28 cellular contexts compared by ENCODE assay signal in the genomic region with DNA sequence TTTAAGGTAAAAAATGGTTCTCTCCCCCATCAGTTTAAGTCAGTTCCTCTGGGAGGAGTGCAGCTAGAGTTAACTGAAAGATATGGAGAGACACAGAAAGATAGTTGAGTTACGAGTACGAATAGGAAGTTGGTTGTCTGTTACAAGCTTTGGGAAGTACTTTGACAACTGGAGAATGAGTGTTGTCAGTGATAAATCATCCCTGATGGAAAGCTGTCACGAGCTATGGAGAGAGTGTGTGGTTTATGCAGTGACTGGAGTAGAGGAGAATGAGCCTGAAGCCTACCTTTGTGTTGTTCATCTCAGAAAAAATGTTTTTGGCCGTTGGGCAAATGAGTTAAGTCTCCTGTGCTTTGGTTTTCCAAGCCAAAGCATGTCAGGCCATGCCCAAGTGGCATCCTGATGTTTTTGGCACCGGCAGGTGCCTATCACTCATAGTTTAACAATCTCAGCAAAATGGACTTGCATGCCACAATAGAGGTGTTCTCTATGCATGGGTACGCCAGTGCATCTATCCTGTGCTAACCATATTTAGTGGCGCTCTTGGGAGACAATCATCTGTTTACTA.
DNase-seq lines count a peak whose midpoint lies in the region; ATAC-seq, FAIRE-seq and TF ChIP-seq lines count a peak whose summit lies in the region.
"Had no signal": no experiment of that assay in that cellular context is flagged by ENCODE, and none has a peak within 500 bp of the region (broad histone marks: within the 10 kb centered on the region; RNA-seq: fewer than 3 reads in every experiment).

No MANE protein-coding gene starts in this region.

- no peak for TF ChIP-seq POLR2A in H54 (IDR thresholded peaks at IDR 0.05; ENCODE audit: low read depth, low read length)

- H3K9ac ChIP-seq in mammary epithelial cell (ENCODE audit: insufficient read depth, low read length) (no peak overlapping the region), keratinocyte (ENCODE audit: control insufficient read depth, extremely low read depth, insufficient read depth, low read length) (no peak overlapping the region)

- ATAC-seq in HG02763 (IDR thresholded peaks at IDR 0.05; ENCODE audit: unreplicated experiment): no peak
- ATAC-seq: CD8-positive, alpha-beta T cell; GM12878; GM23338; Panc1 had no signal

- in situ Hi-C loops in mammary epithelial cell (cut with MboI; ENCODE audit: low sequenced_read_pairs in 2 of 2): loop anchor here in 1 of 2 donors (25.0 kb wide), 1 partner anchor 676 kb away; no protein-coding TSS in a partner anchor

- H3K27me3 ChIP-seq in mammary epithelial cell (ENCODE audit: insufficient read depth, low read length): no peaks in the 10 kb centered on the region
- no peaks in the 10 kb centered on the region for H3K27me3 ChIP-seq in keratinocyte (ENCODE audit: control insufficient read depth, extremely low read depth, insufficient read depth, low read length)

- H3K9me3 ChIP-seq in mammary epithelial cell (replicated peaks; ENCODE audit: insufficient read depth, low read length) (peaks cover 4% of the 10 kb centered on the region), keratinocyte (ENCODE audit: control insufficient read depth, low read depth, low read length) (peaks cover 3% of the 10 kb centered on the region)
- H3K9me3 ChIP-seq: HAP-1 had no signal

- H3K9me1 ChIP-seq in keratinocyte (ENCODE audit: control insufficient read depth, extremely low read depth, insufficient read depth, low read length): no peaks in the 10 kb centered on the region

- FAIRE-seq in H54 (lab: Jason Lieb, UNC) (peak; percentile 68), keratinocyte (lab: Jason Lieb, UNC) (peak; percentile 100)
- FAIRE-seq: GM12878 had no signal

- H3K79me2 ChIP-seq in mammary epithelial cell (ENCODE audit: insufficient read depth, low read length) (no peaks in the 10 kb centered on the region), keratinocyte (ENCODE audit: control insufficient read depth, insufficient read depth, low read length) (no peaks in the 10 kb centered on the region)

- TF ChIP-seq CTCF in mammary epithelial cell (conservative IDR thresholded peaks at IDR 0.05 in 1 of 2, IDR thresholded peaks at IDR 0.05 in 1 of 2; ENCODE audit: extremely low read depth in 1 of 2, insufficient read depth in 1 of 2, low read depth in 1 of 2, low read length in 2 of 2) (no peak), keratinocyte (optimal IDR thresholded peaks at IDR 0.05 in 1 of 3, IDR thresholded peaks at IDR 0.05 in 1 of 3, conservative IDR thresholded peaks at IDR 0.05 in 1 of 3; ENCODE audit: extremely low read depth in 1 of 3, insufficient read depth in 2 of 3, low read length in 3 of 3) (no peak)

- H3K36me3 ChIP-seq in mammary epithelial cell (ENCODE audit: insufficient read depth, low read length) (no peaks in the 10 kb centered on the region), keratinocyte (ENCODE audit: control insufficient read depth in 2 of 2, extremely low read depth in 1 of 2, insufficient read depth in 2 of 2, low read length in 2 of 2) (no peaks in the 10 kb centered on the region)
- H3K36me3 ChIP-seq: HAP-1 had no signal

- 2% methylated on average over 7 of the region's 7 CpGs for WGBS in mammary epithelial cell (ENCODE audit: low coverage, missing lambda C conversion rate)

- peak overlapping the region; percentile 24 for H2AFZ ChIP-seq in mammary epithelial cell (ENCODE audit: low read depth, low read length)
- no peak overlapping the region for H2AFZ ChIP-seq in keratinocyte (ENCODE audit: control insufficient read depth, low read length)
- H2AFZ ChIP-seq: GM23338 had no signal

- peak overlapping the region; percentile 65 for H3K27ac ChIP-seq in mammary epithelial cell (ENCODE audit: insufficient read depth, low read depth, low read length)
- peak overlapping the region; percentile 60 for H3K27ac ChIP-seq in keratinocyte (ENCODE audit: control insufficient read depth, insufficient read depth, low read length)
- H3K27ac ChIP-seq: SK-N-MC had no signal

- no TSS peak for BruUV-seq in mammary epithelial cell (replicated peaks; lab: Mats Ljungman, UMichigan)

- intact Hi-C loops in mammary epithelial cell (cut with micrococcal nuclease): loop anchor here (1.0 to 5.0 kb wide), 8 partner anchors 89 to 666 kb away; a partner anchor contains a TSS

- H3K4me1 ChIP-seq in mammary epithelial cell (ENCODE audit: insufficient read depth, low read length): peaks cover 26% of the 10 kb centered on the region
- H3K4me1 ChIP-seq in keratinocyte (ENCODE audit: control insufficient read depth, extremely low read depth, insufficient read depth, low read length): peaks cover 25% of the 10 kb centered on the region
- H3K4me1 ChIP-seq: HAP-1 had no signal

- peak overlapping the region in 1 of 3 experiments; percentile 7 for H3K4me3 ChIP-seq in mammary epithelial cell (replicated peaks in 1 of 3; ENCODE audit: insufficient read depth in 1 of 3, low read depth in 2 of 3, low read length in 3 of 3)
- peak overlapping the region in 1 of 3 experiments; percentile 41 for H3K4me3 ChIP-seq in keratinocyte (ENCODE audit: control insufficient read depth in 2 of 3, extremely low read depth in 1 of 3, insufficient read depth in 2 of 3, low read depth in 1 of 3, low read length in 3 of 3)
- H3K4me3 ChIP-seq: GM12878, GM23338, HAP-1, SK-N-MC had no signal

- dilution Hi-C loops in mammary epithelial cell (cut with HindIII; ENCODE audit: low sequenced_read_pairs): no loop called here
- dilution Hi-C loops in keratinocyte (cut with MboI; ENCODE audit: extremely low pct_ligation_motif_present, low sequenced_read_pairs): no loop called here

- CTCF ChIA-PET in mammary epithelial cell (lab: Charles Lee; ENCODE audit: low non-redundant PET): no interaction called here

- peak overlapping the region; percentile 62 for H3K4me2 ChIP-seq in mammary epithelial cell (ENCODE audit: insufficient read depth, low read depth, low read length)
- peak overlapping the region; percentile 43 for H3K4me2 ChIP-seq in keratinocyte (ENCODE audit: control insufficient read depth, extremely low read depth, insufficient read depth, low read depth, low read length)
- H3K4me2 ChIP-seq: GM23338 had no signal

- DNase-seq in H54 (ENCODE audit: insufficient read length, low spot score) (no peak), HPDE6-E6E7 (ENCODE audit: extremely low spot score) (peak; percentile 76), mammary epithelial cell (peak; percentile 98), keratinocyte (ENCODE audit: low read depth, low spot score) (peak; percentile 77), dedifferentiated amniotic fluid mesenchymal stem cell (ENCODE audit: extremely low spot score) (no peak), NOMO-1 treated with dmso at 0.1 percent for 144 hours (lab: John Stamatoyannopoulos, UW; ENCODE audit: unreplicated experiment) (no peak)
- DNase-seq: C1 segment of cervical spinal cord; CD8-positive, alpha-beta T cell; DMS 273 treated with DMSO at 0.1 percent for 48 hours; DMS79; EL; GDM1; HFFc6; KG1; NCI-H1092 treated with DMSO at 0.1 percent for 48 hours; NCI-H146; NCI-H1930; NCI-H2107; NCI-H446 treated with DMSO at 0.1 percent for 48 hours; NCI-H526; NCI-H82; SIG-M5 had no signal

- H4K20me1 ChIP-seq in mammary epithelial cell (ENCODE audit: insufficient read depth, low read length) (no peaks in the 10 kb centered on the region), keratinocyte (ENCODE audit: control insufficient read depth, extremely low read depth, insufficient read depth, low read length) (no peaks in the 10 kb centered on the region)

Comparison
In these comparisons a context has a peak if more than half of its experiments do, and no peak if none do; other contexts are left out.
1. DNase-seq: peak in HPDE6-E6E7 (single experiment), mammary epithelial cell (single experiment) and keratinocyte (single experiment); none in H54 (single experiment), dedifferentiated amniotic fluid mesenchymal stem cell (single experiment) and NOMO-1 treated with dmso at 0.1 percent for 144 hours (single experiment).